24 cellular contexts compared by ENCODE assay signal in genomic region chr1:186022184-186022583, GRCh38.
"Had no signal": no experiment of that assay in that cellular context is flagged by ENCODE, and none has a peak within 500 bp of the region (broad histone marks: within the 10 kb centered on the region; RNA-seq: fewer than 3 reads in every experiment).

No MANE protein-coding gene starts in this region.

- H3K79me2 ChIP-seq: hepatocyte had no signal

- ATAC-seq: natural killer cell; pancreas; right cardiac atrium; sciatic nerve; stimulated activated effector memory CD8-positive, alpha-beta T cell treated with anti-CD3 and anti-CD28 coated beads, Interleukin-12 subunit alpha, Interleukin-12 subunit beta, amount 100 ng/mL, for 72 hours; upper lobe of right lung had no signal

- H3K27ac ChIP-seq: hepatocyte, left ventricle myocardium inferior, pancreas, prostate gland, skin epidermis, spleen, suprapubic skin, thoracic aorta, tibial artery, upper lobe of right lung had no signal

- FAIRE-seq: pancreas, urothelium cell line had no signal

- H3K36me3 ChIP-seq: left ventricle myocardium inferior, pancreas, prostate gland, spleen, suprapubic skin, tibial artery, upper lobe of right lung had no signal

- H3K9me3 ChIP-seq: left ventricle myocardium inferior, pancreas, prostate gland, spleen, suprapubic skin, thoracic aorta, tibial artery, upper lobe of right lung had no signal

- H2AFZ ChIP-seq: hepatocyte had no signal

- H3K4me1 ChIP-seq: pancreas, prostate gland, spleen, suprapubic skin, tibial artery, upper lobe of right lung had no signal

- DNase-seq: islet precursor cell; left ventricle myocardium inferior; mesendoderm; naive B cell; natural killer cell; pancreas; posterior cingulate gyrus; retina; right cardiac atrium; spleen; stimulated activated CD4-positive, alpha-beta T cell treated with anti-CD3 and anti-CD28 coated beads, Interleukin-4, amount 100 ng/mL, for 24 hours; stimulated activated naive CD4-positive, alpha-beta T cell; tibial artery; trophoblast cell; upper lobe of right lung had no signal

- H3K4me2 ChIP-seq: hepatocyte had no signal

- H3K27me3 ChIP-seq: hepatocyte, pancreas, spleen, suprapubic skin, tibial artery, upper lobe of right lung had no signal

- H3K4me3 ChIP-seq: hepatocyte, left ventricle myocardium inferior, lung, pancreas, prostate gland, skin epidermis, spleen, suprapubic skin, thoracic aorta, tibial artery, upper lobe of right lung had no signal
